In the genomic region with DNA sequence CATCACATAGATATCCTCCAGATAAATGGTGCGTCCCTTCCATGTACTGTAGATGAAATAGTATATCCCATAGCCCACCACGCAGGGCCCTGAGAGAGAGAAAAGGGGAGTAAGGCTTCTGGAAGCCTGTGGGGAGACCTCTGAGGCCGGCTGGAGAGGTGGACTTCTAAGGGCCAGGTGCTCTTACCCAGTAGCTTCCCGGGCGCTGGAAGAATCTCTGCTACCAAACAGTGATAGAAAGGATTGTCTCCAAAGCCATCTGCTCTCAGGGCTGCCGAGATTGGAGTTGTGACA, we compare ENCODE assay signal across 9 cellular contexts. TPM values are rescaled to one million over a fixed set of nuclear protein-coding genes. Genes with fewer than 3 reads are reported as not detected.
DNase-seq lines count a peak whose midpoint lies in the region; ATAC-seq, FAIRE-seq and TF ChIP-seq lines count a peak whose summit lies in the region.
"Had no signal": no experiment of that assay in that cellular context is flagged by ENCODE, and none has a peak within 500 bp of the region (broad histone marks: within the 10 kb centered on the region; RNA-seq: fewer than 3 reads in every experiment).

No MANE protein-coding gene starts in this region.

- intact Hi-C loops in kidney (cut with DNase I) (no loop called here), posterior vena cava (cut with DNase I) (no loop called here)

- H3K9me3 ChIP-seq in kidney (ENCODE audit: control insufficient read depth in 1 of 2, low read length in 2 of 2) (no peaks in the 10 kb centered on the region), suprapubic skin (no peaks in the 10 kb centered on the region)

- H3K36me3 ChIP-seq in kidney (ENCODE audit: control insufficient read depth in 1 of 2, insufficient read depth in 2 of 2, low read length in 2 of 2) (no peaks in the 10 kb centered on the region), suprapubic skin (no peaks in the 10 kb centered on the region)

- DNase-seq in DMS 273 (lab: John Stamatoyannopoulos, UW; ENCODE audit: unreplicated experiment) (peak; percentile 60), DMS 273 treated with DMSO at 0.1 percent for 48 hours (lab: John Stamatoyannopoulos, UW) (no peak), kidney (no peak), suprapubic skin (ENCODE audit: low spot score in 2 of 2) (no peak), posterior vena cava (ENCODE audit: low spot score) (no peak)

- TF ChIP-seq CTCF in kidney (IDR thresholded peaks at IDR 0.05; ENCODE audit: borderline replicate concordance, extremely low read depth, insufficient read depth) (no peak), suprapubic skin (IDR thresholded peaks at IDR 0.05) (no peak)

- no peak for FAIRE-seq in kidney (lab: Jason Lieb, UNC)
- FAIRE-seq: A204.1 had no signal

- H3K27ac ChIP-seq in angular gyrus (ENCODE audit: low read depth, low read length), result peak overlapping the region; percentile 97
- peak overlapping the region; percentile 92 to 97 for H3K27ac ChIP-seq in kidney (ENCODE audit: low read depth in 2 of 2, low read length in 2 of 2)
- H3K27ac ChIP-seq in suprapubic skin, result peak overlapping the region; percentile 83

- TF ChIP-seq POLR2A in suprapubic skin (IDR thresholded peaks at IDR 0.05), result peak in 1 of 2 donors; percentile 12

- WGBS in suprapubic skin, result 21% methylated on average over 6 of the region's 6 CpGs

- peak overlapping the region; percentile 93 to 96 for H3K4me3 ChIP-seq in kidney (ENCODE audit: low read length in 2 of 2)
- H3K4me3 ChIP-seq in suprapubic skin, result peak overlapping the region; percentile 78

- H3K4me1 ChIP-seq in kidney (ENCODE audit: control insufficient read depth in 1 of 2, insufficient read depth in 1 of 2, low read depth in 1 of 2, low read length in 2 of 2) (peaks cover 3 to 6% of the 10 kb centered on the region in 2 donors), suprapubic skin (peaks cover 14% of the 10 kb centered on the region)

- no peak for TF ChIP-seq EP300 in suprapubic skin (IDR thresholded peaks at IDR 0.05)

- H3K9ac ChIP-seq in kidney (ENCODE audit: low read length in 2 of 2), result peak overlapping the region; percentile 82 to 99

- ATAC-seq in GM18511 (IDR thresholded peaks at IDR 0.05; ENCODE audit: unreplicated experiment) (no peak), HG02973 (IDR thresholded peaks at IDR 0.05; ENCODE audit: unreplicated experiment) (no peak)

- H3K27me3 ChIP-seq in suprapubic skin, result no peaks in the 10 kb centered on the region

RNA-seq across cellular contexts. Expression of a gene that starts 0.7 kb away (rescaled TPM):
- 74.7 TPM for total RNA-seq in kidney
- 430 TPM for polyA plus RNA-seq in kidney (ENCODE audit: insufficient read depth, low read depth, low replicate concordance)
- 10 to 100 TPM; 28.7 to 58.8 (median 39.9) TPM for total RNA-seq in suprapubic skin
- total RNA-seq in posterior vena cava, result 10 to 100 TPM; 40.7 to 63.3 TPM

RNA-seq across cellular contexts. Expression of a gene that starts 3.0 kb away (rescaled TPM):
- total RNA-seq in kidney (0.57 TPM), suprapubic skin (not detected), posterior vena cava (under 1 TPM in 1 of 2 donors, not detected in 1; 0.43 TPM)
- 4.6 TPM for polyA plus RNA-seq in kidney (ENCODE audit: insufficient read depth, low read depth, low replicate concordance)

RNA-seq across cellular contexts. Expression of a gene that starts 12.2 kb away (rescaled TPM):
- total RNA-seq in kidney (29.3 TPM), suprapubic skin (10 to 100 TPM; 21.0 to 25.6 (median 22.5) TPM), posterior vena cava (10 to 100 TPM; 25.4 to 31.6 TPM)
- polyA plus RNA-seq in kidney (ENCODE audit: insufficient read depth, low read depth, low replicate concordance), result 59.2 TPM

RNA-seq across cellular contexts. Expression of a gene that starts 23.8 kb away (rescaled TPM):
- total RNA-seq in kidney, result 7.6 TPM
- polyA plus RNA-seq in kidney (ENCODE audit: insufficient read depth, low read depth, low replicate concordance), result 12.8 TPM
- total RNA-seq in suprapubic skin, result 1 to 10 TPM in 1 of 4 donors, under 1 TPM in 3; 0.49 to 4.2 (median 0.74) TPM
- 1 to 10 TPM; 2.2 to 2.6 TPM for total RNA-seq in posterior vena cava

RNA-seq across cellular contexts. Expression of a gene that starts 37.0 kb away (rescaled TPM):
- total RNA-seq in kidney, result 0.88 TPM
- 0.80 TPM for polyA plus RNA-seq in kidney (ENCODE audit: insufficient read depth, low read depth, low replicate concordance)
- 100 to 1,000 TPM in 2 of 4 donors, 10 to 100 TPM in 2; 68.0 to 140 (median 102) TPM for total RNA-seq in suprapubic skin
- total RNA-seq in posterior vena cava, result 1 to 10 TPM; 2.1 to 2.5 TPM
